Comparison of ENCODE assay signal across 1 cellular context in the genomic region with DNA sequence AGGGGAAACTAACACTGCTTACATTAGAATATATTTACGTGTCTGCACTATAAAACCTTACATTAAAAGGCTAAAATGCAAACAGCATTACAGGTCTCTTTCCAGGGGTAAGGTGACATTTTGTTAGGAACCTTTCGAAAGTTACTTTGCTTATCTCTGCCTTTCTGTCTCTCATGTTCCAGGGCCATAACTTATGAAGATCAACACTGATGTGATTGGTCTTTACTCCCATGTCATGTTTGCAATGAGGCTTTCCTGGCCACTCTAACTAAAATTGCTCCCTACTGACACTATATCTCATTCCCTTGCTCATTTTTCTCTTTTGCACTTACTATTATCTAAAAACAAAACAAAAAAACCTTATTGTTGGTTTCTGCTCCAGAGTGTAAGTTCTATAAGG.
TF ChIP-seq lines count a peak whose summit lies in the region.

No MANE protein-coding gene starts in this region.

TF ChIP-seq in K562, 482 proteins besides CTCF, POLR2A, EP300 and RAD21 (continued from another document):
- TF ChIP-seq PBX2 (CRISPR knock-in tag; IDR thresholded peaks at IDR 0.05; ENCODE audit: low read depth) = no peak
- peak; percentile 80 for TF ChIP-seq PBX2 (tag; conservative IDR thresholded peaks at IDR 0.05; ENCODE audit: low read depth)
- no peak for TF ChIP-seq HOXB6 (CRISPR knock-in tag; IDR thresholded peaks at IDR 0.05; ENCODE audit: borderline replicate concordance)
- no peak for TF ChIP-seq ZZZ3 (IDR thresholded peaks at IDR 0.05)
